11 cellular contexts compared by ENCODE assay signal in genomic region chr18:23115683-23116096, GRCh38. TPM values are rescaled to one million over a fixed set of nuclear protein-coding genes. Genes with fewer than 3 reads are reported as not detected.
DNase-seq lines count a peak whose midpoint lies in the region; TF ChIP-seq lines count a peak whose summit lies in the region.
"Had no signal": no experiment of that assay in that cellular context is flagged by ENCODE, and none has a peak within 500 bp of the region (broad histone marks: within the 10 kb centered on the region; RNA-seq: fewer than 3 reads in every experiment).

No MANE protein-coding gene starts in this region.

- POLR2A ChIA-PET in HEK293T (lab: Yijun Ruan, JAX), result interaction anchor here (2.7 kb wide), 1 partner anchor 19 kb away, joined by 8 read pairs; no protein-coding TSS in a partner anchor

- no peak for TF ChIP-seq POLR2A in thyroid gland (IDR thresholded peaks at IDR 0.05)

- H3K27ac ChIP-seq in thyroid gland, result no peak overlapping the region

- H3K27me3 ChIP-seq in thyroid gland, result no peaks in the 10 kb centered on the region

- intact Hi-C loops in cardiac septum (cut with DNase I) (no loop called here), thyroid gland (cut with DNase I) (no loop called here)

- TF ChIP-seq CTCF in thyroid gland (IDR thresholded peaks at IDR 0.05), result no peak

- no peaks in the 10 kb centered on the region for H3K36me3 ChIP-seq in thyroid gland

- no peak for DNase-seq in HEK293T (ENCODE audit: extremely low spot score)
- DNase-seq in T1000 (lab: John Stamatoyannopoulos, UW), result peak; percentile 72
- peak; percentile 100 for DNase-seq in foreskin melanocyte
- peak; percentile 93 for DNase-seq in stromal cell of bone marrow (ENCODE audit: low read depth)
- no peak for DNase-seq in cardiac septum (ENCODE audit: low spot score)
- no peak for DNase-seq in thyroid gland
- no peak for DNase-seq in activated CD8-positive, alpha-beta memory T cell treated with anti-CD3 and anti-CD28 coated beads for 24 hours
- DNase-seq: activated CD4-positive, alpha-beta T cell treated with anti-CD3 and anti-CD28 coated beads for 48 hours; immature natural killer cell; KBM-7; stimulated activated naive CD4-positive, alpha-beta T cell treated with Interleukin-2 at 50 U/mL for 16 hours had no signal

- H3K4me1 ChIP-seq in thyroid gland, result peaks cover 0 to 7% of the 10 kb centered on the region in 2 donors

- CTCF ChIA-PET in HEK293T (lab: Yijun Ruan, JAX), result interaction anchor here (1.0 kb wide), 1 partner anchor 383 kb away, joined by 3 read pairs; no protein-coding TSS in a partner anchor

- 62 to 74% methylated on average over 5 of the region's 5 CpGs for WGBS in thyroid gland, 2 donors

- no peaks in the 10 kb centered on the region for H3K9me3 ChIP-seq in thyroid gland

- H3K4me3 ChIP-seq in thyroid gland (replicated peaks in 1 of 3), result no peak overlapping the region

TF ChIP-seq in HEK293T, 16 proteins besides CTCF, POLR2A, EP300 and RAD21:
- TF ChIP-seq FOXM1 (IDR thresholded peaks at IDR 0.05; ENCODE audit: borderline replicate concordance), result no peak
- TF ChIP-seq SP1 (IDR thresholded peaks at IDR 0.05), result no peak
- TF ChIP-seq CTBP1 (IDR thresholded peaks at IDR 0.05; ENCODE audit: borderline replicate concordance), result no peak
- peak; percentile 51; the same call in 1 of the 2 replicates for TF ChIP-seq ZNF384 (IDR thresholded peaks at IDR 0.05)
- no peak for TF ChIP-seq ELF4 (IDR thresholded peaks at IDR 0.05)

RNA-seq across cellular contexts. Expression of gene CABLES1, which starts 19.6 kb away (rescaled TPM):
- total RNA-seq in cardiac septum, result 1.5 TPM
- 10 to 100 TPM; 28.1 to 43.8 (median 37.6) TPM for total RNA-seq in thyroid gland

Comparison
In these comparisons a context has a peak if more than half of its experiments do, and no peak if none do; other contexts are left out.
1. DNase-seq: peak in T1000 (single experiment), foreskin melanocyte (single experiment) and stromal cell of bone marrow (single experiment); none in HEK293T (single experiment), cardiac septum (single experiment), thyroid gland (0 of 2) and activated CD8-positive, alpha-beta memory T cell treated with anti-CD3 and anti-CD28 coated beads for 24 hours (single experiment).
2. RNA of gene CABLES1, which starts 19.6 kb away (total RNA-seq): 28.1 to 43.8 TPM in thyroid gland; 1.5 TPM in cardiac septum (single experiment); every median in the first group is over 10 times any median in the second.